ENCODE assay signal across 14 cellular contexts in the genomic region with DNA sequence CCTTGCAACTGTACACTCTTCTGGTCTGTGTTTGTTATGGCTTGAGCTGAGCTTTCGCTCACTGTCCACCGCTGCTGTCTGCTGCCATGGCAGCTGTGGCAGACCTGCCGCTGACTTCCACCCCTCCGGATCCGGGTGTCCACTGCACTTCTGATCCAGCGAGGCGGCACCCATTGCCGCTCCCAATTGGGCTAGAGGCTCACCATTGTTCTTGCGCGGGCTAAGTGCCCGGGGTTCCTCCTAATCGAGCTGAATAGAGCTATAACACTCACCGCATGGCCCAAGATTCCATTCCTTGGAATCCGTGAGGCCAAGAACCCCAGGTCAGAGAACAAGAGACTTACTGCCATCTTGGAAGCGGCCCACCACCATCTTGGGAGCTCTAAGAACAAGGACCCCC. TPM values are rescaled to one million over a fixed set of nuclear protein-coding genes. Genes with fewer than 3 reads are reported as not detected.
DNase-seq lines count a peak whose midpoint lies in the region; ATAC-seq and TF ChIP-seq lines count a peak whose summit lies in the region.
"Had no signal": no experiment of that assay in that cellular context is flagged by ENCODE, and none has a peak within 500 bp of the region (broad histone marks: within the 10 kb centered on the region; RNA-seq: fewer than 3 reads in every experiment).

No MANE protein-coding gene starts in this region.

- DNase-seq in CD4-positive, alpha-beta T cell, result no peak
- DNase-seq in natural killer cell, result no peak
- DNase-seq in NCI-H345 treated with DMSO at 0.1 percent for 48 hours (lab: John Stamatoyannopoulos, UW; ENCODE audit: unreplicated experiment), result no peak
- no peak for DNase-seq in 8988T
- DNase-seq: GF-D8, NCI-H1694 treated with DMSO at 0.1 percent for 48 hours, NCI-H774, right cardiac atrium, substantia nigra, WERI-Rb-1 had no signal

- no peaks in the 10 kb centered on the region for H3K9me3 Mint-ChIP-seq in CD4-positive, alpha-beta T cell
- H3K9me3 Mint-ChIP-seq in IgD-negative memory B cell, result no peaks in the 10 kb centered on the region
- no peaks in the 10 kb centered on the region for H3K9me3 Mint-ChIP-seq in activated naive CD8-positive, alpha-beta T cell (ENCODE audit: low read depth)
- no peaks in the 10 kb centered on the region for H3K9me3 Mint-ChIP-seq in natural killer cell

- POLR2A ChIA-PET in CD4-positive, alpha-beta T cell (lab: Charles Lee), result interaction anchor here (1.1 to 4.4 kb wide), 7 partner anchors 8 to 121 kb away, joined by 3 to 172 read pairs (median 31); a partner anchor contains a TSS

- peaks cover 26% of the 10 kb centered on the region for H3K36me3 Mint-ChIP-seq in CD4-positive, alpha-beta T cell (ENCODE audit: low read depth)
- H3K36me3 Mint-ChIP-seq in IgD-negative memory B cell (peaks cover 7% of the 10 kb centered on the region), natural killer cell (no peaks in the 10 kb centered on the region)
- H3K36me3 Mint-ChIP-seq in activated naive CD8-positive, alpha-beta T cell, result peaks cover 18% of the 10 kb centered on the region

- ATAC-seq in CD4-positive, alpha-beta T cell (ENCODE audit: poor library complexity), result no peak
- no peak for ATAC-seq in natural killer cell
- no peak for ATAC-seq in GM18907 (IDR thresholded peaks at IDR 0.05; ENCODE audit: unreplicated experiment)
- ATAC-seq in activated CD4-positive, CD25-positive, alpha-beta regulatory T cell treated with anti-CD3 and anti-CD28 coated beads, Interleukin-2, amount 50 U/mL, for 24 hours, result no peak
- ATAC-seq: right cardiac atrium had no signal

- no peaks in the 10 kb centered on the region for H3K27me3 ChIP-seq in CD4-positive, alpha-beta T cell (ENCODE audit: control insufficient read depth, insufficient read depth, low read length)

- no peak for TF ChIP-seq CTCF in CD4-positive, alpha-beta T cell (IDR thresholded peaks at IDR 0.05)
- no peak for TF ChIP-seq CTCF in natural killer cell (IDR thresholded peaks at IDR 0.05)

- no peaks in the 10 kb centered on the region for H3K27me3 Mint-ChIP-seq in CD4-positive, alpha-beta T cell
- H3K27me3 Mint-ChIP-seq in IgD-negative memory B cell (no peaks in the 10 kb centered on the region), natural killer cell (ENCODE audit: low read depth in 2 of 2) (no peaks in the 10 kb centered on the region)
- no peaks in the 10 kb centered on the region for H3K27me3 Mint-ChIP-seq in activated naive CD8-positive, alpha-beta T cell

- H3K4me1 Mint-ChIP-seq in CD4-positive, alpha-beta T cell (ENCODE audit: low read depth), result peaks cover 61% of the 10 kb centered on the region
- H3K4me1 Mint-ChIP-seq in IgD-negative memory B cell (peaks cover 19 to 27% (median 21%) of the 10 kb centered on the region in 3 donors), natural killer cell (peaks cover 35 to 39% of the 10 kb centered on the region in 2 donors)
- peaks cover 59% of the 10 kb centered on the region for H3K4me1 Mint-ChIP-seq in activated naive CD8-positive, alpha-beta T cell (ENCODE audit: low read depth)

- intact Hi-C loops in CD4-positive, alpha-beta T cell (cut with DNase I, micrococcal nuclease), result loop anchor here in 1 of 2 experiments (2.0 to 10.0 kb wide), 3 partner anchors 36 to 1386 kb away; a partner anchor contains a TSS
- intact Hi-C loops in natural killer cell (cut with micrococcal nuclease), result no loop called here

- CTCF ChIA-PET in CD4-positive, alpha-beta T cell (lab: Charles Lee), result interaction anchor here (0.5 kb wide), 1 partner anchor 1391 kb away, joined by 3 read pairs; no protein-coding TSS in a partner anchor

- no peaks in the 10 kb centered on the region for H3K9me3 ChIP-seq in CD4-positive, alpha-beta T cell (ENCODE audit: control insufficient read depth, low read length)

- H3K4me3 Mint-ChIP-seq in CD4-positive, alpha-beta T cell, result peak overlapping the region; percentile 98
- peak overlapping the region in 3 of 4 donors; percentile 15 to 88 (median 41) for H3K4me3 Mint-ChIP-seq in IgD-negative memory B cell
- peak overlapping the region; percentile 100 for H3K4me3 Mint-ChIP-seq in activated naive CD8-positive, alpha-beta T cell
- no peak overlapping the region for H3K4me3 Mint-ChIP-seq in natural killer cell

- peak overlapping the region; percentile 87 for H3K27ac ChIP-seq in CD4-positive, alpha-beta T cell (ENCODE audit: low read depth, low read length)
- H3K27ac ChIP-seq: WERI-Rb-1 had no signal

- peak overlapping the region; percentile 97 for H3K27ac Mint-ChIP-seq in CD4-positive, alpha-beta T cell
- H3K27ac Mint-ChIP-seq in IgD-negative memory B cell (peak overlapping the region; percentile 46 to 97 (median 70)), natural killer cell (peak overlapping the region; percentile 99 to 100)
- H3K27ac Mint-ChIP-seq in activated naive CD8-positive, alpha-beta T cell, result peak overlapping the region; percentile 99

RNA-seq across cellular contexts. Expression of a gene that starts 2.2 kb away (rescaled TPM):
- total RNA-seq in CD4-positive, alpha-beta T cell, result 10 to 100 TPM; 61.3 to 67.4 TPM
- 98.9 TPM for polyA plus RNA-seq in IgD-negative memory B cell
- 100 to 1,000 TPM in 2 of 3 donors, 10 to 100 TPM in 1; 84.9 to 116 (median 101) TPM for total RNA-seq in natural killer cell

RNA-seq across cellular contexts. Expression of a gene that starts 28.1 kb away (rescaled TPM):
- 1 to 10 TPM; 2.4 to 3.8 TPM for total RNA-seq in CD4-positive, alpha-beta T cell
- polyA plus RNA-seq in IgD-negative memory B cell, result 3.6 TPM
- 1 to 10 TPM; 3.3 to 4.0 (median 3.8) TPM for total RNA-seq in natural killer cell

RNA-seq across cellular contexts. Expression of a gene that starts 34.4 kb away (rescaled TPM):
- total RNA-seq in CD4-positive, alpha-beta T cell, result 10 to 100 TPM; 16.3 to 19.1 TPM
- 0.25 TPM for polyA plus RNA-seq in IgD-negative memory B cell
- total RNA-seq in natural killer cell, result 10 to 100 TPM; 10.6 to 25.1 (median 17.3) TPM
